In genomic region chr15:97959738-97960363, GRCh38 we compare ENCODE assay signal across 8 cellular contexts. TPM values are rescaled to one million over a fixed set of nuclear protein-coding genes. Genes with fewer than 3 reads are reported as not detected.
A peak's percentile ranks its signal among the peaks of the same experiment; 100 is the strongest.
DNase-seq lines count a peak whose midpoint lies in the region; ATAC-seq and TF ChIP-seq lines count a peak whose summit lies in the region.

No MANE protein-coding gene starts in this region.

- peaks cover 6 to 16% of the 10 kb centered on the region in 2 donors for H3K27me3 Mint-ChIP-seq in effector memory CD8-positive, alpha-beta T cell
- H3K27me3 Mint-ChIP-seq in nephron progenitor cell (ENCODE audit: low read depth, poor library complexity), result peaks cover 3% of the 10 kb centered on the region

- H3K4me3 ChIP-seq in BJ (ENCODE audit: low read depth, low read length), result peak overlapping the region; percentile 23

- TF ChIP-seq CTCF in BJ (IDR thresholded peaks at IDR 0.05; ENCODE audit: insufficient read depth, low read depth, low read length) (no peak), nephron progenitor cell (IDR thresholded peaks at IDR 0.05) (no peak)

- POLR2A ChIA-PET in BJ (lab: Charles Lee), result interaction anchor here (0.5 kb wide), 1 partner anchor 123 kb away, joined by 5 read pairs; no protein-coding TSS in a partner anchor

- H3K27me3 ChIP-seq in BJ (ENCODE audit: control insufficient read depth, insufficient read depth, low read length), result no peaks in the 10 kb centered on the region

- H3K36me3 ChIP-seq in BJ (ENCODE audit: control insufficient read depth, insufficient read depth, low read length), result no peaks in the 10 kb centered on the region

- peak overlapping the region; percentile 48 to 73 for H3K4me3 Mint-ChIP-seq in effector memory CD8-positive, alpha-beta T cell
- H3K4me3 Mint-ChIP-seq in nephron progenitor cell, result peak overlapping the region; percentile 81

- H3K36me3 Mint-ChIP-seq in effector memory CD8-positive, alpha-beta T cell (ENCODE audit: insufficient read depth), result no peaks in the 10 kb centered on the region
- H3K36me3 Mint-ChIP-seq in nephron progenitor cell (ENCODE audit: low read depth), result peaks cover 22% of the 10 kb centered on the region

- CTCF ChIA-PET in BJ (lab: Yijun Ruan, JAX), result interaction anchor here (1.0 kb wide), 1 partner anchor 51 kb away, joined by 3 read pairs; no protein-coding TSS in a partner anchor

- peak overlapping the region in 1 of 2 donors; percentile 15 for H3K27ac Mint-ChIP-seq in effector memory CD8-positive, alpha-beta T cell
- H3K27ac Mint-ChIP-seq in nephron progenitor cell, result peak overlapping the region; percentile 58

- DNase-seq in BJ (ENCODE audit: low read depth) (no peak), NCI-H2227 treated with DMSO at 0.1 percent for 48 hours (lab: John Stamatoyannopoulos, UW) (peak; percentile 62), nephron progenitor cell (no peak), KG1 (lab: John Stamatoyannopoulos, UW) (no peak), A172 (ENCODE audit: low spot score) (no peak), middle frontal gyrus (ENCODE audit: extremely low spot score, low spot score) (no peak)
- no peak for DNase-seq in effector memory CD8-positive, alpha-beta T cell

- H3K9me3 Mint-ChIP-seq in effector memory CD8-positive, alpha-beta T cell, result peaks cover 2 to 6% of the 10 kb centered on the region in 2 donors
- H3K9me3 Mint-ChIP-seq in nephron progenitor cell, result peaks cover 11% of the 10 kb centered on the region

- ATAC-seq in effector memory CD8-positive, alpha-beta T cell (replicated peaks), result no peak
- no peak for ATAC-seq in GM18517 (IDR thresholded peaks at IDR 0.05; ENCODE audit: unreplicated experiment)

- peaks cover 0 to 5% of the 10 kb centered on the region in 2 donors for H3K4me1 Mint-ChIP-seq in effector memory CD8-positive, alpha-beta T cell (ENCODE audit: low read depth in 2 of 2)
- H3K4me1 Mint-ChIP-seq in nephron progenitor cell, result peaks cover 41% of the 10 kb centered on the region

RNA-seq across cellular contexts. Expression of gene ARRDC4, which starts 0.7 kb away (rescaled TPM):
- polyA plus RNA-seq in BJ (2011; rRNA removed), result 39.6 and 67.4 TPM in 2 replicates
- polyA minus RNA-seq in BJ (2011; rRNA and poly(A)+ RNA removed), result 26.9 and 29.3 TPM in 2 replicates
- 1.7 and 2.5 TPM in 2 replicates for total RNA-seq in A172 (2014; rRNA removed; shearing (Covaris generic))
